In genomic region chr12:92955997-92956663, GRCh38 we compare ENCODE assay signal across 17 cellular contexts. TPM values are rescaled to one million over a fixed set of nuclear protein-coding genes. Genes with fewer than 3 reads are reported as not detected.
DNase-seq lines count a peak whose midpoint lies in the region; ATAC-seq, FAIRE-seq and TF ChIP-seq lines count a peak whose summit lies in the region.
"Had no signal": no experiment of that assay in that cellular context is flagged by ENCODE, and none has a peak within 500 bp of the region (broad histone marks: within the 10 kb centered on the region; RNA-seq: fewer than 3 reads in every experiment).

No MANE protein-coding gene starts in this region.

- intact Hi-C loops in MCF 10A (cut with micrococcal nuclease) (no loop called here), breast epithelium (cut with DNase I; ENCODE audit: low total_unique reads) (no loop called here)

- H3K36me3 ChIP-seq in breast epithelium: no peaks in the 10 kb centered on the region
- H3K36me3 ChIP-seq: thoracic aorta had no signal

- H3K4me1 Mint-ChIP-seq in MCF 10A (ENCODE audit: insufficient read depth, unreplicated experiment): peaks cover 6% of the 10 kb centered on the region
- peaks cover 10 to 18% of the 10 kb centered on the region in 2 donors for H3K4me1 Mint-ChIP-seq in stimulated activated naive B cell treated with anti-CD40 and anti-IgM and Interleukin-4, amounts not matched to agents 10 μg/mL and 1 μg/mL and 100 μg/mL, for 72 hours
- H3K4me1 Mint-ChIP-seq: activated CD4-positive, alpha-beta T cell treated with anti-CD3 and anti-CD28 coated beads, Interleukin-2, amount 10 ng/mL, durations not matched to agents 7 days and 5 days; neural crest cell had no signal

- FAIRE-seq in HTR-8/SVneo (lab: Jason Lieb, UNC): no peak

- peaks cover 5% of the 10 kb centered on the region for H3K36me3 Mint-ChIP-seq in MCF 10A (ENCODE audit: insufficient read depth, unreplicated experiment)
- H3K36me3 Mint-ChIP-seq in stimulated activated naive B cell treated with anti-CD40 and anti-IgM and Interleukin-4, amounts not matched to agents 10 μg/mL and 1 μg/mL and 100 μg/mL, for 72 hours: peaks cover 23 to 37% of the 10 kb centered on the region in 2 donors

- peak; percentile 28 for DNase-seq in MCF 10A (ENCODE audit: unreplicated experiment)
- no peak for DNase-seq in breast epithelium (ENCODE audit: low spot score in 2 of 2)
- peak; percentile 53 for DNase-seq in astrocyte of the cerebellum (ENCODE audit: low read depth)
- DNase-seq in fibroblast of the conjunctiva (ENCODE audit: low read depth): peak; percentile 69
- DNase-seq in stimulated activated naive B cell treated with anti-CD40 and anti-IgM and Interleukin-4, amounts not matched to agents 10 μg/mL and 1 μg/mL and 100 μg/mL, for 72 hours: no peak
- DNase-seq in NCI-H146 (lab: John Stamatoyannopoulos, UW): no peak
- DNase-seq in HTR-8/SVneo (ENCODE audit: insufficient read length, low spot score): no peak
- DNase-seq in NCI-H524 (lab: John Stamatoyannopoulos, UW): no peak
- DNase-seq: 8988T; activated CD4-positive, alpha-beta T cell treated with anti-CD3 and anti-CD28 coated beads, Interleukin-2, amount 10 ng/mL, durations not matched to agents 7 days and 5 days; amygdala; effector CD4-positive, alpha-beta T cell; hippocampal formation; PC-9; T-helper 2 cell had no signal

- in situ Hi-C loops in astrocyte of the cerebellum (cut with HindIII; ENCODE audit: low sequenced_read_pairs): no loop called here

- no peaks in the 10 kb centered on the region for H3K4me1 ChIP-seq in breast epithelium

- no peaks in the 10 kb centered on the region for H3K27me3 ChIP-seq in breast epithelium

- H3K4me3 ChIP-seq in breast epithelium (no peak overlapping the region), astrocyte of the cerebellum (ENCODE audit: low read depth, low read length) (no peak overlapping the region)
- H3K4me3 ChIP-seq: PC-9, thoracic aorta had no signal

- H3K27me3 Mint-ChIP-seq in MCF 10A (ENCODE audit: insufficient read depth, unreplicated experiment): no peaks in the 10 kb centered on the region
- H3K27me3 Mint-ChIP-seq in stimulated activated naive B cell treated with anti-CD40 and anti-IgM and Interleukin-4, amounts not matched to agents 10 μg/mL and 1 μg/mL and 100 μg/mL, for 72 hours: no peaks in the 10 kb centered on the region
- H3K27me3 Mint-ChIP-seq: activated CD4-positive, alpha-beta T cell treated with anti-CD3 and anti-CD28 coated beads, Interleukin-2, amount 10 ng/mL, durations not matched to agents 7 days and 5 days had no signal

- H3K27ac ChIP-seq in breast epithelium: no peak overlapping the region
- H3K27ac ChIP-seq: PC-9, thoracic aorta had no signal

- no peak overlapping the region for H3K27ac Mint-ChIP-seq in MCF 10A (ENCODE audit: low read depth, unreplicated experiment)
- H3K27ac Mint-ChIP-seq in stimulated activated naive B cell treated with anti-CD40 and anti-IgM and Interleukin-4, amounts not matched to agents 10 μg/mL and 1 μg/mL and 100 μg/mL, for 72 hours: no peak overlapping the region
- H3K27ac Mint-ChIP-seq: activated CD4-positive, alpha-beta T cell treated with anti-CD3 and anti-CD28 coated beads, Interleukin-2, amount 10 ng/mL, durations not matched to agents 7 days and 5 days had no signal

- H3K4me3 Mint-ChIP-seq in MCF 10A (ENCODE audit: unreplicated experiment): no peak overlapping the region
- no peak overlapping the region for H3K4me3 Mint-ChIP-seq in stimulated activated naive B cell treated with anti-CD40 and anti-IgM and Interleukin-4, amounts not matched to agents 10 μg/mL and 1 μg/mL and 100 μg/mL, for 72 hours
- H3K4me3 Mint-ChIP-seq: activated CD4-positive, alpha-beta T cell treated with anti-CD3 and anti-CD28 coated beads, Interleukin-2, amount 10 ng/mL, durations not matched to agents 7 days and 5 days; neural crest cell had no signal

- peaks cover 10 to 12% of the 10 kb centered on the region in 2 donors for H3K9me3 ChIP-seq in breast epithelium
- H3K9me3 ChIP-seq: thoracic aorta had no signal

- no peak for TF ChIP-seq POLR2A in breast epithelium (IDR thresholded peaks at IDR 0.05)

- POLR2A ChIA-PET in MCF 10A (lab: Yijun Ruan, JAX): interaction anchor here (0.7 to 2.4 kb wide), 4 partner anchors 14 to 28 kb away, joined by 3 to 15 read pairs (median 6); no protein-coding TSS in a partner anchor

- peak; percentile 81 to 82 for ATAC-seq in stimulated activated naive B cell treated with anti-CD40 and anti-IgM and Interleukin-4, amounts not matched to agents 10 μg/mL and 1 μg/mL and 100 μg/mL, for 72 hours (replicated peaks)

- TF ChIP-seq CTCF in MCF 10A (IDR thresholded peaks at IDR 0.05; ENCODE audit: unreplicated experiment): no peak
- no peak for TF ChIP-seq CTCF in breast epithelium (IDR thresholded peaks at IDR 0.05)
- no peak for TF ChIP-seq CTCF in astrocyte of the cerebellum (IDR thresholded peaks at IDR 0.05; ENCODE audit: low read depth, low read length, missing control alignments)

- no TSS peak for BruUV-seq in MCF 10A (replicated peaks; lab: Mats Ljungman, UMichigan)

- no peaks in the 10 kb centered on the region for H3K9me3 Mint-ChIP-seq in MCF 10A (ENCODE audit: unreplicated experiment)
- H3K9me3 Mint-ChIP-seq in stimulated activated naive B cell treated with anti-CD40 and anti-IgM and Interleukin-4, amounts not matched to agents 10 μg/mL and 1 μg/mL and 100 μg/mL, for 72 hours: peaks cover 11 to 13% of the 10 kb centered on the region in 2 donors

- CTCF ChIA-PET in MCF 10A (lab: Yijun Ruan, JAX): interaction anchor here (0.9 kb wide), 1 partner anchor 16 kb away, joined by 4 read pairs; no protein-coding TSS in a partner anchor

RNA-seq across cellular contexts. Expression of gene EEA1, which starts 27.0 kb away (rescaled TPM):
- total RNA-seq in MCF 10A (2022): 46.3 and 50.1 TPM in 2 replicates
- total RNA-seq in breast epithelium: 10 to 100 TPM; 23.4 to 52.8 (median 27.2) TPM

Comparison
In these comparisons a context has a peak if more than half of its experiments do, and no peak if none do; other contexts are left out.
1. DNase-seq: peak in MCF 10A (single experiment), astrocyte of the cerebellum (single experiment) and fibroblast of the conjunctiva (single experiment); none in breast epithelium (0 of 2), stimulated activated naive B cell treated with anti-CD40 and anti-IgM and Interleukin-4, amounts not matched to agents 10 μg/mL and 1 μg/mL and 100 μg/mL, for 72 hours (single experiment), NCI-H146 (single experiment), HTR-8/SVneo (single experiment) and NCI-H524 (0 of 2).